ENCODE assay signal across 8 cellular contexts in the genomic region with DNA sequence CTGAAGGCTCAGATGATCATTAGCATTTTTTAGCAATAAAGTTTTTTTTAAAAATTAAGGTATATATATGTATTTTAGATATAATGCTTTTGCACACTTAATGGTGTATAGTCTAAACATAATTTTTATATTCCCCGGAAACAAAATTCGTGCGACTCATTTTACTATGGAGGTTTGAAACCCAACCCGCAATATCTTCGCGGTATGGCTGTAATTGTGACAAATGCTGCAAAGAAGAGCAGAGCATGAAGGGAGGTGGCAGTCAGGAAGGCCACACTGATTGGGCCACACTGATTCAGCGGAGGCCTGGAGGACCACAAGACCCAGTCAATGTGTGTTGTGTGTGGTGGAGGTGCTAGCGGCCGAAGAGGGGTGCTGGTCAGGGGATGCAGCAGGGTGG. TPM values are rescaled to one million over a fixed set of nuclear protein-coding genes. Genes with fewer than 3 reads are reported as not detected.
DNase-seq lines count a peak whose midpoint lies in the region; ATAC-seq and TF ChIP-seq lines count a peak whose summit lies in the region.

No MANE protein-coding gene starts in this region.

- H3K79me2 ChIP-seq in SU-DHL-6 (ENCODE audit: insufficient read depth, low read length): no peaks in the 10 kb centered on the region
- H3K79me2 ChIP-seq in trophoblast cell (ENCODE audit: control insufficient read depth, insufficient read depth, low read length, poor library complexity): peaks cover 6% of the 10 kb centered on the region

- no peak overlapping the region for H2BK5ac ChIP-seq in trophoblast cell (ENCODE audit: low read depth, low read length, poor library complexity)

- peak overlapping the region; percentile 73 for H2AK5ac ChIP-seq in trophoblast cell (ENCODE audit: low read length)

- H3K9me2 ChIP-seq in SU-DHL-6 (replicated peaks; ENCODE audit: insufficient read depth, low read length): no peaks in the 10 kb centered on the region

- H3K18ac ChIP-seq in trophoblast cell (ENCODE audit: low read length): peak overlapping the region; percentile 84

- H3K9ac ChIP-seq in SU-DHL-6 (ENCODE audit: low read length) (peak overlapping the region; percentile 67), trophoblast cell (ENCODE audit: low read length) (no peak overlapping the region)

- intact Hi-C loops in Calu3 (cut with micrococcal nuclease; ENCODE audit: unreplicated experiment): loop anchor here (2.0 kb wide), 1 partner anchor 99 kb away; no protein-coding TSS in a partner anchor
- intact Hi-C loops in esophagus squamous epithelium (cut with DNase I): loop anchor here (5.0 kb wide), 1 partner anchor 48 kb away; no protein-coding TSS in a partner anchor

- DNase-seq in Calu3: no peak
- no peak for DNase-seq in esophagus squamous epithelium (lab: John Stamatoyannopoulos, UW)
- peak in 1 of 2 donors; percentile 53 for DNase-seq in trophoblast cell
- DNase-seq in NCI-H345 (lab: John Stamatoyannopoulos, UW): no peak
- DNase-seq in NCI-H2081 treated with DMSO at 0.1 percent for 48 hours (lab: John Stamatoyannopoulos, UW): no peak
- DNase-seq in NCI-H1930 (lab: John Stamatoyannopoulos, UW): no peak

- peak overlapping the region; percentile 85 for H4K12ac ChIP-seq in trophoblast cell (ENCODE audit: low read depth, low read length)

- H3K14ac ChIP-seq in trophoblast cell (ENCODE audit: low read length): no peak overlapping the region

- H3K27ac ChIP-seq in SU-DHL-6 (ENCODE audit: low read depth, low read length): no peak overlapping the region
- H3K27ac ChIP-seq in esophagus squamous epithelium: peak overlapping the region in 3 of 4 donors; percentile 64 to 86 (median 80)
- H3K27ac ChIP-seq in trophoblast cell (ENCODE audit: low read depth, low read length): no peak overlapping the region

- peaks cover 6% of the 10 kb centered on the region for H3K79me1 ChIP-seq in trophoblast cell (ENCODE audit: low read length)

- ATAC-seq in GM18511 (IDR thresholded peaks at IDR 0.05; ENCODE audit: unreplicated experiment): no peak

- no peaks in the 10 kb centered on the region for H3K9me3 Mint-ChIP-seq in Calu3 (ENCODE audit: low read depth, unreplicated experiment)

- H4K8ac ChIP-seq in trophoblast cell (ENCODE audit: low read depth, low read length): peak overlapping the region; percentile 95

- H3K4me1 ChIP-seq in esophagus squamous epithelium (peaks cover 4 to 12% (median 9%) of the 10 kb centered on the region in 3 donors), trophoblast cell (ENCODE audit: control insufficient read depth in 1 of 2, insufficient read depth in 2 of 2, low read length in 2 of 2) (peaks cover 5 to 8% of the 10 kb centered on the region in 2 experiments)

- WGBS in esophagus squamous epithelium, 2 donors: 82 to 86% methylated on average over 9 of the region's 9 CpGs
- WGBS in trophoblast cell (ENCODE audit: extremely low coverage, insufficient coverage, insufficient read length): no CpG with 5 or more reads among the region's 9 CpGs

- CTCF ChIA-PET in Calu3 (lab: Charles Lee): no interaction called here

- H3K4me3 Mint-ChIP-seq in Calu3 (ENCODE audit: low read depth, unreplicated experiment): peak overlapping the region; percentile 83

- no TSS peak for BruUV-seq in Calu3 (replicated peaks; lab: Mats Ljungman, UMichigan)

- H3K23ac ChIP-seq in trophoblast cell (ENCODE audit: low read length): no peak overlapping the region

- H4K20me1 ChIP-seq in SU-DHL-6 (ENCODE audit: low read depth, low read length): no peaks in the 10 kb centered on the region

- H3K4ac ChIP-seq in trophoblast cell (ENCODE audit: low read depth, low read length): no peak overlapping the region

- no peak overlapping the region for H2BK120ac ChIP-seq in trophoblast cell (ENCODE audit: insufficient read depth, low read length, poor library complexity)

- H3K27me3 ChIP-seq in SU-DHL-6 (ENCODE audit: low read length) (no peaks in the 10 kb centered on the region), esophagus squamous epithelium (no peaks in the 10 kb centered on the region), trophoblast cell (ENCODE audit: insufficient read depth, low read length) (no peaks in the 10 kb centered on the region)

- no peaks in the 10 kb centered on the region for H3K36me3 ChIP-seq in SU-DHL-6 (ENCODE audit: low read length)
- no peaks in the 10 kb centered on the region for H3K36me3 ChIP-seq in esophagus squamous epithelium
- H3K36me3 ChIP-seq in trophoblast cell (ENCODE audit: control insufficient read depth in 1 of 2, insufficient read depth in 2 of 2, low read length in 2 of 2): no peaks in the 10 kb centered on the region

- H3K27ac Mint-ChIP-seq in Calu3 (ENCODE audit: unreplicated experiment): no peak overlapping the region

- H3F3A ChIP-seq in SU-DHL-6 (ENCODE audit: insufficient read depth): no peaks in the 10 kb centered on the region; the same call in 1 of the 2 replicates

- H3K4me3 ChIP-seq in SU-DHL-6 (ENCODE audit: insufficient read depth, low read length, poor library complexity, severe bottlenecking): no peak overlapping the region
- H3K4me3 ChIP-seq in esophagus squamous epithelium: peak overlapping the region; percentile 54 to 86 (median 60)
- H3K4me3 ChIP-seq in trophoblast cell (ENCODE audit: low read depth, low read length): no peak overlapping the region

- no peak for TF ChIP-seq CTCF in Calu3 (IDR thresholded peaks at IDR 0.05; ENCODE audit: unreplicated experiment)
- TF ChIP-seq CTCF in SU-DHL-6 (IDR thresholded peaks at IDR 0.05; ENCODE audit: insufficient read depth, low read length, poor library complexity, severe bottlenecking): no peak
- no peak for TF ChIP-seq CTCF in esophagus squamous epithelium (IDR thresholded peaks at IDR 0.05)

- H2BK12ac ChIP-seq in trophoblast cell (ENCODE audit: low read length): no peak overlapping the region

- H2AFZ ChIP-seq in SU-DHL-6 (ENCODE audit: low read depth, low read length, severe bottlenecking): peak overlapping the region; percentile 97
- H2AFZ ChIP-seq in trophoblast cell (ENCODE audit: insufficient read depth, low read length, poor library complexity): peak overlapping the region; percentile 96

- H3K9me3 ChIP-seq in SU-DHL-6 (ENCODE audit: insufficient read depth, low read length) (no peaks in the 10 kb centered on the region), esophagus squamous epithelium (no peaks in the 10 kb centered on the region), trophoblast cell (ENCODE audit: insufficient read depth, low read depth, low read length) (no peaks in the 10 kb centered on the region)

- peaks cover 18% of the 10 kb centered on the region for H3K4me1 Mint-ChIP-seq in Calu3 (ENCODE audit: low read depth, unreplicated experiment)

- H3K4me2 ChIP-seq in SU-DHL-6 (ENCODE audit: low read depth, low read length, poor library complexity, severe bottlenecking) (peak overlapping the region; percentile 73), trophoblast cell (ENCODE audit: low read length) (no peak overlapping the region)

- peak overlapping the region; percentile 84 for H4K91ac ChIP-seq in trophoblast cell (ENCODE audit: low read depth, low read length)

- no peak for TF ChIP-seq POLR2A in esophagus squamous epithelium (IDR thresholded peaks at IDR 0.05)

- H3K27me3 Mint-ChIP-seq in Calu3 (ENCODE audit: unreplicated experiment): peaks cover 44% of the 10 kb centered on the region

- H3K36me3 Mint-ChIP-seq in Calu3 (ENCODE audit: insufficient read depth, unreplicated experiment): peaks cover 15% of the 10 kb centered on the region

RNA-seq across cellular contexts. Expression of gene CYP8B1, which starts 4.5 kb away (rescaled TPM):
- total RNA-seq in Calu3 (2022): not detected in 2 replicates
- not detected for total RNA-seq in esophagus squamous epithelium
- not detected in 2 replicates for polyA plus RNA-seq in trophoblast cell (2013)

RNA-seq across cellular contexts. Expression of gene ZNF662, which starts 25.8 kb away (rescaled TPM):
- total RNA-seq in Calu3 (2022): 1.1 and 1.2 TPM in 2 replicates
- 1 to 10 TPM; 1.9 to 7.6 (median 2.8) TPM for total RNA-seq in esophagus squamous epithelium
- polyA plus RNA-seq in trophoblast cell (2013): 1.9 and 2.2 TPM in 2 replicates

Comparison
In these comparisons a context has a peak if more than half of its experiments do, and no peak if none do; other contexts are left out.
1. H3K27ac ChIP-seq: peak in esophagus squamous epithelium (3 of 4); none in SU-DHL-6 (single experiment) and trophoblast cell (single experiment).
2. H3K4me3 ChIP-seq: peak in esophagus squamous epithelium (4 of 4); none in SU-DHL-6 (single experiment) and trophoblast cell (single experiment).